In genomic region chr11:36509694-36510566, GRCh38 we compare ENCODE assay signal across 1 cellular context.
A peak's percentile ranks its signal among the peaks of the same experiment; 100 is the strongest.
TF ChIP-seq lines count a peak whose summit lies in the region.

Gene TRAF6 (minus strand): TSS chr11:36510272. CDS start chr11:36501515, 8,757 bp downstream.

TF ChIP-seq in SK-N-SH, 30 proteins besides CTCF, POLR2A, EP300 and RAD21 (continued from another document):
- TF ChIP-seq ZBTB33 (IDR thresholded peaks at IDR 0.05; ENCODE audit: borderline replicate concordance, low read depth) (no peak), EZH2phosphoT487 (IDR thresholded peaks at IDR 0.05; ENCODE audit: borderline replicate concordance, low read depth) (no peak), USF1 (IDR thresholded peaks at IDR 0.05; ENCODE audit: borderline replicate concordance, low read depth) (no peak; the same call in 1 of the 2 replicates), FOXM1 (IDR thresholded peaks at IDR 0.05; ENCODE audit: low read depth) (no peak), PBX3 (IDR thresholded peaks at IDR 0.05) (no peak; the same call in 1 of the 2 replicates), SMC3 (IDR thresholded peaks at IDR 0.05; ENCODE audit: low read depth, low read length) (peak; percentile 21; the same call in 1 of the 2 replicates), GATA2 (CRISPR knock-in tag; IDR thresholded peaks at IDR 0.05) (no peak), JUND (IDR thresholded peaks at IDR 0.05) (no peak), USF2 (IDR thresholded peaks at IDR 0.05; ENCODE audit: borderline replicate concordance, low read depth, low read length) (no peak), GABPA (IDR thresholded peaks at IDR 0.05; ENCODE audit: low read depth) (peak; percentile 58), NFIC (IDR thresholded peaks at IDR 0.05; ENCODE audit: borderline replicate concordance) (no peak), MXI1 (IDR thresholded peaks at IDR 0.05; ENCODE audit: low read depth, low read length) (peak; percentile 47), CHD2 (IDR thresholded peaks at IDR 0.05; ENCODE audit: low read length, partially characterized antibody) (peak; percentile 48), TCF12 (IDR thresholded peaks at IDR 0.05) (peak; percentile 43; the same call in 1 of the 2 replicates), ELF1 (IDR thresholded peaks at IDR 0.05) (peak; percentile 97)
